In the genomic region with DNA sequence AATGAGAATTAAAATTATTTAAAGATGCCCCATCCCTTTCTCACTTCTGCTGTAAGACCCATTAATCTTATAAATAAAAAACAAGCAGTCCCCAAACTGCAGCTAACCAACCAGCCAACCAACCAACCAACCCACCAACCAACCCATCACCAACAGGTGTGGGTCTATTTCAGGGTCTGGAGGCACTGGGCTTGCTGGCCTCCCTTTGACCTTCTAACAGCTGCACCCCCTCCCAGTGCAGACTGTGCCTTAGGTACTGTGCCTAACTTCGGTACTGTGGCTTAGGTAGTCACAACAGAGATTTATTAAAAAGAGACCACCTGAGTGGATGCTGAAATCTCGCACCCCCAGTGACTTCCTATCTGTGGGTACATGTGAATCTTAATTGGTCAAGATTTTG, we compare ENCODE assay signal across 16 cellular contexts.
DNase-seq lines count a peak whose midpoint lies in the region; ATAC-seq and TF ChIP-seq lines count a peak whose summit lies in the region.
"Had no signal": no experiment of that assay in that cellular context is flagged by ENCODE, and none has a peak within 500 bp of the region (broad histone marks: within the 10 kb centered on the region; RNA-seq: fewer than 3 reads in every experiment).

No MANE protein-coding gene starts in this region.

- H3K27me3 Mint-ChIP-seq in activated CD4-positive, alpha-beta T cell treated with anti-CD3 and anti-CD28 coated beads, Interleukin-2, amount 10 ng/mL, durations not matched to agents 7 days and 5 days: no peaks in the 10 kb centered on the region

- H3K9me3 Mint-ChIP-seq in activated CD4-positive, alpha-beta T cell treated with anti-CD3 and anti-CD28 coated beads, Interleukin-2, amount 10 ng/mL, durations not matched to agents 7 days and 5 days: no peaks in the 10 kb centered on the region
- H3K9me3 Mint-ChIP-seq: CD4-positive, alpha-beta memory T cell had no signal

- CTCF ChIA-PET in activated CD4-positive, alpha-beta T cell treated with anti-CD3 and anti-CD28 coated beads, Interleukin-2, amount 10 ng/mL, durations not matched to agents 7 days and 5 days (lab: Charles Lee): no interaction called here

- no peak for DNase-seq in cardiac muscle cell (ENCODE audit: low read depth in 1 of 2, low spot score in 1 of 2)
- DNase-seq in right atrium auricular region (ENCODE audit: low spot score): no peak
- no peak for DNase-seq in heart right ventricle
- DNase-seq in right lobe of liver: no peak
- no peak for DNase-seq in tibial artery
- DNase-seq in HCEC 1CT: no peak
- no peak for DNase-seq in activated CD4-positive, alpha-beta T cell treated with anti-CD3 and anti-CD28 coated beads, Interleukin-2, amount 10 ng/mL, durations not matched to agents 7 days and 5 days
- DNase-seq: 8988T; Calu3; CD4-positive, alpha-beta memory T cell; DMS79 treated with DMSO at 0.1 percent for 48 hours; GF-D8; GOT3; H7 had no signal

- H3K27ac ChIP-seq in cardiac muscle cell (peak overlapping the region; percentile 26), right atrium auricular region (peak overlapping the region in 1 of 2 donors; percentile 79), heart right ventricle (peak overlapping the region in 8 of 10 donors; percentile 23 to 80 (median 70)), right lobe of liver (peak overlapping the region; percentile 44 to 79 (median 71)), tibial artery (peak overlapping the region; percentile 24 to 86)
- H3K27ac ChIP-seq: BLaER1 had no signal

- no peaks in the 10 kb centered on the region for H3K9me3 ChIP-seq in cardiac muscle cell (ENCODE audit: low read depth)
- H3K9me3 ChIP-seq in right atrium auricular region: no peaks in the 10 kb centered on the region
- no peaks in the 10 kb centered on the region for H3K9me3 ChIP-seq in heart right ventricle
- H3K9me3 ChIP-seq in right lobe of liver: no peaks in the 10 kb centered on the region
- no peaks in the 10 kb centered on the region for H3K9me3 ChIP-seq in tibial artery
- H3K9me3 ChIP-seq: BLaER1 had no signal

- POLR2A ChIA-PET in activated CD4-positive, alpha-beta T cell treated with anti-CD3 and anti-CD28 coated beads, Interleukin-2, amount 10 ng/mL, durations not matched to agents 7 days and 5 days (lab: Charles Lee): no interaction called here

- H3K4me3 ChIP-seq in cardiac muscle cell (no peak overlapping the region), right atrium auricular region (no peak overlapping the region), heart right ventricle (no peak overlapping the region), right lobe of liver (no peak overlapping the region), tibial artery (no peak overlapping the region)
- H3K4me3 ChIP-seq: BLaER1 had no signal

- no peak overlapping the region for H3K4me3 Mint-ChIP-seq in activated CD4-positive, alpha-beta T cell treated with anti-CD3 and anti-CD28 coated beads, Interleukin-2, amount 10 ng/mL, durations not matched to agents 7 days and 5 days
- H3K4me3 Mint-ChIP-seq: CD14-positive monocyte; CD4-positive, alpha-beta memory T cell had no signal

- no peak for TF ChIP-seq CTCF in cardiac muscle cell (IDR thresholded peaks at IDR 0.05; ENCODE audit: low read depth, low read length)
- TF ChIP-seq CTCF in right atrium auricular region (IDR thresholded peaks at IDR 0.05): no peak
- TF ChIP-seq CTCF in heart right ventricle (IDR thresholded peaks at IDR 0.05): no peak
- no peak for TF ChIP-seq CTCF in right lobe of liver (IDR thresholded peaks at IDR 0.05)
- TF ChIP-seq CTCF in tibial artery (IDR thresholded peaks at IDR 0.05): no peak

- no peaks in the 10 kb centered on the region for H3K4me1 Mint-ChIP-seq in activated CD4-positive, alpha-beta T cell treated with anti-CD3 and anti-CD28 coated beads, Interleukin-2, amount 10 ng/mL, durations not matched to agents 7 days and 5 days
- H3K4me1 Mint-ChIP-seq: CD14-positive monocyte; CD4-positive, alpha-beta memory T cell had no signal

- H3K4me1 ChIP-seq in cardiac muscle cell (ENCODE audit: low read depth) (peaks cover 31% of the 10 kb centered on the region), right atrium auricular region (peaks cover 0 to 18% of the 10 kb centered on the region in 2 donors), heart right ventricle (peaks cover 0 to 80% (median 28%) of the 10 kb centered on the region in 9 donors), right lobe of liver (peaks cover 0 to 11% (median 0%) of the 10 kb centered on the region in 4 donors), tibial artery (peaks cover 0 to 77% (median 16%) of the 10 kb centered on the region in 4 donors)
- H3K4me1 ChIP-seq: BLaER1 had no signal

- 84 to 89% methylated on average over 2 of the region's 2 CpGs for WGBS in heart right ventricle, 2 donors
- WGBS in right lobe of liver (ENCODE audit: insufficient coverage, low coverage, low lambda C conversion rate, missing lambda C conversion rate): 94% methylated on average over 2 of the region's 2 CpGs

- intact Hi-C loops in heart right ventricle (cut with DNase I) (no loop called here), right lobe of liver (cut with DNase I) (no loop called here), tibial artery (cut with DNase I; ENCODE audit: low total_unique reads) (no loop called here)

- H3K27ac Mint-ChIP-seq in activated CD4-positive, alpha-beta T cell treated with anti-CD3 and anti-CD28 coated beads, Interleukin-2, amount 10 ng/mL, durations not matched to agents 7 days and 5 days: no peak overlapping the region
- H3K27ac Mint-ChIP-seq: CD4-positive, alpha-beta memory T cell had no signal

- no peaks in the 10 kb centered on the region for H3K27me3 ChIP-seq in cardiac muscle cell
- no peaks in the 10 kb centered on the region for H3K27me3 ChIP-seq in right atrium auricular region
- H3K27me3 ChIP-seq in heart right ventricle: no peaks in the 10 kb centered on the region
- H3K27me3 ChIP-seq in right lobe of liver: no peaks in the 10 kb centered on the region
- no peaks in the 10 kb centered on the region for H3K27me3 ChIP-seq in tibial artery
- H3K27me3 ChIP-seq: BLaER1 had no signal

- no peak for TF ChIP-seq POLR2A in right lobe of liver (IDR thresholded peaks at IDR 0.05)

- H3K36me3 ChIP-seq in cardiac muscle cell (peaks cover 6% of the 10 kb centered on the region), right atrium auricular region (no peaks in the 10 kb centered on the region), heart right ventricle (no peaks in the 10 kb centered on the region), right lobe of liver (no peaks in the 10 kb centered on the region), tibial artery (no peaks in the 10 kb centered on the region)
- H3K36me3 ChIP-seq: BLaER1 had no signal

- peak in 2 of 8 donors; percentile 20 to 67 for ATAC-seq in heart right ventricle
- peak in 2 of 4 donors; percentile 2 to 12 for ATAC-seq in right lobe of liver

- H3K36me3 Mint-ChIP-seq in activated CD4-positive, alpha-beta T cell treated with anti-CD3 and anti-CD28 coated beads, Interleukin-2, amount 10 ng/mL, durations not matched to agents 7 days and 5 days (ENCODE audit: low read depth): no peaks in the 10 kb centered on the region
- H3K36me3 Mint-ChIP-seq: CD14-positive monocyte; CD4-positive, alpha-beta memory T cell had no signal
